Comparison of ENCODE assay signal across 19 cellular contexts in the genomic region with DNA sequence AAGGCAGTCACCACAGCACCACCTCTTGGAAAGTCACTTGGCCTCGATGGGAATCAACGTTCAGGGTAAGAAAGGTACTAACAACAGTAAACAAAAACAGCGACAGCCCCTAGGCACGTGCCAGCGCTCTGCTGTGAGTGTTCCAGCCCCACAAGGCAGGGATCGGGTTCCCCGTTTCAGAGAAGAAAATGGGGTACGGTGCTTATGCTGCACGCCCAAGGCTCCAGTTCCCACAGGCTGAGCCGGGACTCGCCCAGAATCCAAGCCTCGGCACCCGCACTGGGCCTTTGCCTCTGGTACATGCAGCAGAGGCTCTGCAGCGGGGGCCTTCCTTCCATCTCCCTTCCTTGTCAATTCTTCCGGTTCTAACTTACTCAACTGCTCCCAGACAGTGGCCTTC. TPM values are rescaled to one million over a fixed set of nuclear protein-coding genes. Genes with fewer than 3 reads are reported as not detected.
DNase-seq lines count a peak whose midpoint lies in the region; ATAC-seq and TF ChIP-seq lines count a peak whose summit lies in the region.
"Had no signal": no experiment of that assay in that cellular context is flagged by ENCODE, and none has a peak within 500 bp of the region (broad histone marks: within the 10 kb centered on the region; RNA-seq: fewer than 3 reads in every experiment).

No MANE protein-coding gene starts in this region.

- no peak for TF ChIP-seq CTCF in gastroesophageal sphincter (IDR thresholded peaks at IDR 0.05)
- no peak for TF ChIP-seq CTCF in osteocyte (IDR thresholded peaks at IDR 0.05)

- H3K9me3 Mint-ChIP-seq in activated CD4-positive, alpha-beta T cell treated with anti-CD3 and anti-CD28 coated beads, Interleukin-2, amount 10 ng/mL, durations not matched to agents 7 days and 5 days, result no peaks in the 10 kb centered on the region
- H3K9me3 Mint-ChIP-seq in osteocyte (ENCODE audit: unreplicated experiment), result no peaks in the 10 kb centered on the region
- H3K9me3 Mint-ChIP-seq: activated CD4-positive, alpha-beta T cell treated with anti-CD3 and anti-CD28 coated beads, Interleukin-2, amount 10 ng/mL, durations not matched to agents 24 days and 14 days; T-helper 2 cell treated with Interferon-gamma antibody and Interleukin-4, amounts not matched to agents 5 μg/mL and 100 μg/mL, for 36 hours had no signal

- H3K27me3 Mint-ChIP-seq in activated CD4-positive, alpha-beta T cell treated with anti-CD3 and anti-CD28 coated beads, Interleukin-2, amount 10 ng/mL, durations not matched to agents 7 days and 5 days, result no peaks in the 10 kb centered on the region
- H3K27me3 Mint-ChIP-seq in osteocyte (ENCODE audit: unreplicated experiment), result no peaks in the 10 kb centered on the region
- H3K27me3 Mint-ChIP-seq: activated CD4-positive, alpha-beta T cell treated with anti-CD3 and anti-CD28 coated beads, Interleukin-2, amount 10 ng/mL, durations not matched to agents 24 days and 14 days had no signal

- peaks cover 0 to 60% (median 0%) of the 10 kb centered on the region in 3 donors for H3K4me1 ChIP-seq in gastroesophageal sphincter
- H3K4me1 ChIP-seq: SJSA1 had no signal

- POLR2A ChIA-PET in activated CD4-positive, alpha-beta T cell treated with anti-CD3 and anti-CD28 coated beads, Interleukin-2, amount 10 ng/mL, durations not matched to agents 7 days and 5 days (lab: Charles Lee), result no interaction called here

- TF ChIP-seq POLR2A in gastroesophageal sphincter (IDR thresholded peaks at IDR 0.05), result no peak

- CTCF ChIA-PET in activated CD4-positive, alpha-beta T cell treated with anti-CD3 and anti-CD28 coated beads, Interleukin-2, amount 10 ng/mL, durations not matched to agents 7 days and 5 days (lab: Charles Lee), result interaction anchor here (0.6 to 1.3 kb wide), 2 partner anchors 13 to 29 kb away, joined by 3 read pairs; no protein-coding TSS in a partner anchor

- H3K4me1 Mint-ChIP-seq in activated CD4-positive, alpha-beta T cell treated with anti-CD3 and anti-CD28 coated beads, Interleukin-2, amount 10 ng/mL, durations not matched to agents 7 days and 5 days, result no peaks in the 10 kb centered on the region
- peaks cover 14% of the 10 kb centered on the region for H3K4me1 Mint-ChIP-seq in osteocyte (ENCODE audit: unreplicated experiment)
- H3K4me1 Mint-ChIP-seq: activated CD4-positive, alpha-beta T cell treated with anti-CD3 and anti-CD28 coated beads, Interleukin-2, amount 10 ng/mL, durations not matched to agents 24 days and 14 days had no signal

- no peak overlapping the region for H3K4me3 Mint-ChIP-seq in activated CD4-positive, alpha-beta T cell treated with anti-CD3 and anti-CD28 coated beads, Interleukin-2, amount 10 ng/mL, durations not matched to agents 7 days and 5 days
- H3K4me3 Mint-ChIP-seq in osteocyte (ENCODE audit: unreplicated experiment), result no peak overlapping the region
- H3K4me3 Mint-ChIP-seq: activated CD4-positive, alpha-beta T cell treated with anti-CD3 and anti-CD28 coated beads, Interleukin-2, amount 10 ng/mL, durations not matched to agents 24 days and 14 days; T-helper 2 cell treated with Interferon-gamma antibody and Interleukin-4, amounts not matched to agents 5 μg/mL and 100 μg/mL, for 36 hours had no signal

- DNase-seq in activated CD4-positive, alpha-beta T cell treated with anti-CD3 and anti-CD28 coated beads, Interleukin-2, amount 10 ng/mL, durations not matched to agents 7 days and 5 days, result no peak
- no peak for DNase-seq in activated CD4-positive, alpha-beta T cell treated with anti-CD3 and anti-CD28 coated beads, Interleukin-2, amount 50 U/mL, for 4 hours
- DNase-seq in HuH-7.5 (ENCODE audit: low spot score), result peak; percentile 5
- DNase-seq in osteocyte (ENCODE audit: extremely low spot score, unreplicated experiment), result no peak
- DNase-seq in stimulated activated CD8-positive, alpha-beta memory T cell treated with anti-CD3 and anti-CD28 coated beads, Interleukin-4, amount 100 ng/mL, for 48 hours, result no peak
- DNase-seq: activated CD4-positive, alpha-beta T cell treated with anti-CD3 and anti-CD28 coated beads, Interleukin-2, amount 10 ng/mL, durations not matched to agents 24 days and 14 days; C1 segment of cervical spinal cord; DMS79; HCEC 1CT; IMR-90; mesendoderm; NCI-H2029; NCI-H510A had no signal

- H3K27ac Mint-ChIP-seq in activated CD4-positive, alpha-beta T cell treated with anti-CD3 and anti-CD28 coated beads, Interleukin-2, amount 10 ng/mL, durations not matched to agents 7 days and 5 days, result peak overlapping the region; percentile 46
- H3K27ac Mint-ChIP-seq in osteocyte (ENCODE audit: unreplicated experiment), result peak overlapping the region; percentile 81
- H3K27ac Mint-ChIP-seq: activated CD4-positive, alpha-beta T cell treated with anti-CD3 and anti-CD28 coated beads, Interleukin-2, amount 10 ng/mL, durations not matched to agents 24 days and 14 days; T-helper 2 cell treated with Interferon-gamma antibody and Interleukin-4, amounts not matched to agents 5 μg/mL and 100 μg/mL, for 36 hours had no signal

- peaks cover 0 to 100% of the 10 kb centered on the region in 2 donors for H3K36me3 ChIP-seq in gastroesophageal sphincter

- WGBS in gastroesophageal sphincter (ENCODE audit: low coverage in 1 of 2), 2 donors, result 71 to 76% methylated on average over 6 to 11 of the region's 15 CpGs

- no peaks in the 10 kb centered on the region for H3K9me3 ChIP-seq in gastroesophageal sphincter
- H3K9me3 ChIP-seq: SJSA1 had no signal

- no peak for TF ChIP-seq EP300 in gastroesophageal sphincter (IDR thresholded peaks at IDR 0.05)

- H3K27me3 ChIP-seq in gastroesophageal sphincter, result no peaks in the 10 kb centered on the region
- H3K27me3 ChIP-seq: SJSA1 had no signal

- ATAC-seq in gastroesophageal sphincter (no peak), HG02885 (IDR thresholded peaks at IDR 0.05; ENCODE audit: poor library complexity, unreplicated experiment) (no peak), HG02870 (IDR thresholded peaks at IDR 0.05; ENCODE audit: unreplicated experiment) (no peak)

- H3K27ac ChIP-seq in gastroesophageal sphincter, result peak overlapping the region in 3 of 4 donors; percentile 62 to 71 (median 65)
- H3K27ac ChIP-seq: SJSA1 had no signal

- no peak overlapping the region for H3K4me3 ChIP-seq in gastroesophageal sphincter
- H3K4me3 ChIP-seq: SJSA1 had no signal

- H3K36me3 Mint-ChIP-seq in activated CD4-positive, alpha-beta T cell treated with anti-CD3 and anti-CD28 coated beads, Interleukin-2, amount 10 ng/mL, durations not matched to agents 7 days and 5 days (ENCODE audit: low read depth), result peaks cover 57% of the 10 kb centered on the region
- H3K36me3 Mint-ChIP-seq in osteocyte (ENCODE audit: unreplicated experiment), result peaks cover 66% of the 10 kb centered on the region

RNA-seq across cellular contexts. Expression of a gene that starts 37.3 kb away (rescaled TPM):
- total RNA-seq in activated CD4-positive, alpha-beta T cell treated with anti-CD3 and anti-CD28 coated beads, Interleukin-2, amount 10 ng/mL, durations not matched to agents 7 days and 5 days, result 100 to 1,000 TPM; 452 to 454 TPM
- total RNA-seq in gastroesophageal sphincter (100 to 1,000 TPM; 353 to 530 (median 419) TPM), osteocyte (533 and 537 TPM in 2 replicates)

RNA-seq across cellular contexts. Expression of a gene that starts 58.0 kb away (rescaled TPM):
- total RNA-seq in activated CD4-positive, alpha-beta T cell treated with anti-CD3 and anti-CD28 coated beads, Interleukin-2, amount 10 ng/mL, durations not matched to agents 7 days and 5 days, result 1 to 10 TPM; 1.5 to 2.0 TPM
- total RNA-seq in gastroesophageal sphincter (1 to 10 TPM; 3.1 to 6.5 (median 4.3) TPM), osteocyte (0.31 and 0.43 TPM in 2 replicates)
- total RNA-seq: A172, SJSA1 had no signal
